ENCODE assay signal across 12 cellular contexts in the genomic region with DNA sequence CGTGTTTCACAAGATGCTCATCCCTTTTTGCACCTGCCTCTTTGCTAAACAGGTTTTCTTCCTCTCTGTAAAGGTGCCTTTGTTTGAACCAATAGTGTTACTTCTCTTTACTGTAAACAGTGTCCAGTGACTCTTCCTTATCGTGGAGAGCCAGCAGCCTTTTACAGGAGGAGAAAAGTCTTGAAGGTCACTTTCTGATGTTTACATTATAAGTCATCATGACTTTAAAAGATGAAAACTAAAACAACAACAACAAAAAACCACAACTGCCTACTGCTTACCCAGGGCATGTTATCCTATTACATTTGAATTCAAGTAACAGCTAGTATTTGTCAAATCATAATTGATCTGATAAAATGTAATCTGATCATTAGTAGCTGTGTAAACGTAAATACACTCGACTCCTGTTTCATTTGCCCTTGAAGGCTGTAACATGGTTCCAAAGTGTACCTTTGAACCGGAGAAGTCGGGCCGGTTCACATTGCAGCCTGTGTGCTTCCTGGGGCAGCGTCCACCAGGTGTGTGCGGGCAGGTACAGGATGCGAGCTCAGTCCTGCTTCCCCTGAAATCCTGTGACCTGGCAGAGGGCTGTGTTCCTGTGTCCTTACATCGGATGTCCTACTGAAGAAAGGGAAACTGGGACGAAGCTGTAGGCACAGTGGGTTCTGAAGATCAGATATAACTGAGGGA.
DNase-seq lines count a peak whose midpoint lies in the region; ATAC-seq and TF ChIP-seq lines count a peak whose summit lies in the region.
"Had no signal": no experiment of that assay in that cellular context is flagged by ENCODE, and none has a peak within 500 bp of the region (broad histone marks: within the 10 kb centered on the region; RNA-seq: fewer than 3 reads in every experiment).

No MANE protein-coding gene starts in this region.

- POLR2A ChIA-PET in WTC11 (lab: Charles Lee), result no interaction called here

- no peak overlapping the region for H3K9ac ChIP-seq in parathyroid adenoma

- no peaks in the 10 kb centered on the region for H3K27me3 ChIP-seq in parathyroid adenoma (ENCODE audit: control insufficient read depth, insufficient read depth, low read length)
- no peaks in the 10 kb centered on the region for H3K27me3 ChIP-seq in vagina

- H3K27ac ChIP-seq in parathyroid adenoma (peak overlapping the region; percentile 87), vagina (no peak overlapping the region)

- TF ChIP-seq POLR2A in vagina (IDR thresholded peaks at IDR 0.05), result no peak

- H3K4me3 ChIP-seq in parathyroid adenoma (ENCODE audit: low read depth, low read length), result peak overlapping the region; percentile 43
- H3K4me3 ChIP-seq in vagina, result no peak overlapping the region
- H3K4me3 ChIP-seq: skin epidermis had no signal

- H3K4me3 Mint-ChIP-seq in WTC11, result no peak overlapping the region
- H3K4me3 Mint-ChIP-seq: activated CD4-positive, alpha-beta T cell treated with anti-CD3 and anti-CD28 coated beads, Interleukin-2, amount 10 ng/mL, durations not matched to agents 7 days and 5 days had no signal

- no peaks in the 10 kb centered on the region; the same call in 1 of the 2 replicates for H3K9me3 Mint-ChIP-seq in WTC11
- H3K9me3 Mint-ChIP-seq: activated CD4-positive, alpha-beta T cell treated with anti-CD3 and anti-CD28 coated beads, Interleukin-2, amount 10 ng/mL, durations not matched to agents 7 days and 5 days had no signal

- DNase-seq in DMS53 treated with DMSO at 0.1 percent for 48 hours (lab: John Stamatoyannopoulos, UW; ENCODE audit: unreplicated experiment) (peak; percentile 90), NCI-H2107 (lab: John Stamatoyannopoulos, UW) (peak; percentile 32), WTC11 (ENCODE audit: low spot score) (no peak), vagina (ENCODE audit: extremely low spot score in 2 of 2) (no peak), islet precursor cell (no peak)
- DNase-seq: activated CD4-positive, alpha-beta T cell treated with anti-CD3 and anti-CD28 coated beads, Interleukin-2, amount 10 ng/mL, durations not matched to agents 7 days and 5 days; activated naive CD4-positive, alpha-beta T cell treated with anti-CD3 and anti-CD28 coated beads, Interleukin-2, amount 50 U/mL, for 16 hours; head of caudate nucleus had no signal

- H2AFZ ChIP-seq in parathyroid adenoma, result peak overlapping the region; percentile 50

- TF ChIP-seq CTCF in WTC11 (IDR thresholded peaks at IDR 0.05) (no peak), parathyroid adenoma (IDR thresholded peaks at IDR 0.05) (no peak), vagina (IDR thresholded peaks at IDR 0.05) (no peak)

- H3K27me3 Mint-ChIP-seq in WTC11 (ENCODE audit: low read depth), result no peaks in the 10 kb centered on the region
- H3K27me3 Mint-ChIP-seq: activated CD4-positive, alpha-beta T cell treated with anti-CD3 and anti-CD28 coated beads, Interleukin-2, amount 10 ng/mL, durations not matched to agents 7 days and 5 days had no signal

- H3K79me2 ChIP-seq in parathyroid adenoma, result no peaks in the 10 kb centered on the region

- H3K36me3 ChIP-seq in parathyroid adenoma (ENCODE audit: control insufficient read depth, insufficient read depth, low read length) (no peaks in the 10 kb centered on the region), vagina (no peaks in the 10 kb centered on the region)

- peak overlapping the region; percentile 45 for H3K4me2 ChIP-seq in parathyroid adenoma (ENCODE audit: low read length)

- H3K27ac Mint-ChIP-seq in WTC11, result peak overlapping the region; percentile 25; the same call in 1 of the 2 replicates
- H3K27ac Mint-ChIP-seq: activated CD4-positive, alpha-beta T cell treated with anti-CD3 and anti-CD28 coated beads, Interleukin-2, amount 10 ng/mL, durations not matched to agents 7 days and 5 days had no signal

- H3K9me3 ChIP-seq in parathyroid adenoma (ENCODE audit: control insufficient read depth, low read length) (no peaks in the 10 kb centered on the region), vagina (no peaks in the 10 kb centered on the region)

- H3K4me1 ChIP-seq in parathyroid adenoma (peaks cover 5% of the 10 kb centered on the region), vagina (peaks cover 24% of the 10 kb centered on the region)

- no peak for ATAC-seq in WTC11
- ATAC-seq in HG02610 (IDR thresholded peaks at IDR 0.05; ENCODE audit: unreplicated experiment), result no peak
- ATAC-seq in HG02981 (IDR thresholded peaks at IDR 0.05; ENCODE audit: unreplicated experiment), result no peak

- peaks cover 6% of the 10 kb centered on the region; the same call in 1 of the 2 replicates for H3K36me3 Mint-ChIP-seq in WTC11

- intact Hi-C loops in vagina (cut with DNase I), result no loop called here

- peaks cover 37% of the 10 kb centered on the region for H3K4me1 Mint-ChIP-seq in WTC11

- CTCF ChIA-PET in WTC11 (lab: Charles Lee), result interaction anchor here (0.8 to 1.6 kb wide), 3 partner anchors 21 to 209 kb away, joined by 4 to 5 read pairs (median 4); no protein-coding TSS in a partner anchor

TF ChIP-seq in WTC11, 78 proteins besides CTCF, POLR2A, EP300 and RAD21 (continues in another document):
- no peak for TF ChIP-seq ZNF423 (CRISPR knock-in tag; IDR thresholded peaks at IDR 0.05)
- TF ChIP-seq, protein P1, sequence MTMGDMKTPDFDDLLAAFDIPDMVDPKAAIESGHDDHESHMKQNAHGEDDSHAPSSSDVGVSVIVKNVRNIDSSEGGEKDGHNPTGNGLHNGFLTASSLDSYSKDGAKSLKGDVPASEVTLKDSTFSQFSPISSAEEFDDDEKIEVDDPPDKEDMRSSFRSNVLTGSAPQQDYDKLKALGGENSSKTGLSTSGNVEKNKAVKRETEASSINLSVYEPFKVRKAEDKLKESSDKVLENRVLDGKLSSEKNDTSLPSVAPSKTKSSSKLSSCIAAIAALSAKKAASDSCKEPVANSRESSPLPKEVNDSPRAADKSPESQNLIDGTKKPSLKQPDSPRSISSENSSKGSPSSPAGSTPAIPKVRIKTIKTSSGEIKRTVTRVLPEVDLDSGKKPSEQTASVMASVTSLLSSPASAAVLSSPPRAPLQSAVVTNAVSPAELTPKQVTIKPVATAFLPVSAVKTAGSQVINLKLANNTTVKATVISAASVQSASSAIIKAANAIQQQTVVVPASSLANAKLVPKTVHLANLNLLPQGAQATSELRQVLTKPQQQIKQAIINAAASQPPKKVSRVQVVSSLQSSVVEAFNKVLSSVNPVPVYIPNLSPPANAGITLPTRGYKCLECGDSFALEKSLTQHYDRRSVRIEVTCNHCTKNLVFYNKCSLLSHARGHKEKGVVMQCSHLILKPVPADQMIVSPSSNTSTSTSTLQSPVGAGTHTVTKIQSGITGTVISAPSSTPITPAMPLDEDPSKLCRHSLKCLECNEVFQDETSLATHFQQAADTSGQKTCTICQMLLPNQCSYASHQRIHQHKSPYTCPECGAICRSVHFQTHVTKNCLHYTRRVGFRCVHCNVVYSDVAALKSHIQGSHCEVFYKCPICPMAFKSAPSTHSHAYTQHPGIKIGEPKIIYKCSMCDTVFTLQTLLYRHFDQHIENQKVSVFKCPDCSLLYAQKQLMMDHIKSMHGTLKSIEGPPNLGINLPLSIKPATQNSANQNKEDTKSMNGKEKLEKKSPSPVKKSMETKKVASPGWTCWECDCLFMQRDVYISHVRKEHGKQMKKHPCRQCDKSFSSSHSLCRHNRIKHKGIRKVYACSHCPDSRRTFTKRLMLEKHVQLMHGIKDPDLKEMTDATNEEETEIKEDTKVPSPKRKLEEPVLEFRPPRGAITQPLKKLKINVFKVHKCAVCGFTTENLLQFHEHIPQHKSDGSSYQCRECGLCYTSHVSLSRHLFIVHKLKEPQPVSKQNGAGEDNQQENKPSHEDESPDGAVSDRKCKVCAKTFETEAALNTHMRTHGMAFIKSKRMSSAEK (CRISPR knock-in tag; IDR thresholded peaks at IDR 0.05; ENCODE audit: borderline replicate concordance), result no peak
- TF ChIP-seq, protein P2, sequence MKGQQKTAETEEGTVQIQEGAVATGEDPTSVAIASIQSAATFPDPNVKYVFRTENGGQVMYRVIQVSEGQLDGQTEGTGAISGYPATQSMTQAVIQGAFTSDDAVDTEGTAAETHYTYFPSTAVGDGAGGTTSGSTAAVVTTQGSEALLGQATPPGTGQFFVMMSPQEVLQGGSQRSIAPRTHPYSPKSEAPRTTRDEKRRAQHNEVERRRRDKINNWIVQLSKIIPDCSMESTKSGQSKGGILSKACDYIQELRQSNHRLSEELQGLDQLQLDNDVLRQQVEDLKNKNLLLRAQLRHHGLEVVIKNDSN (CRISPR knock-in tag; IDR thresholded peaks at IDR 0.05), result no peak
- no peak for TF ChIP-seq MYBL2 (CRISPR knock-in tag; IDR thresholded peaks at IDR 0.05)
- TF ChIP-seq, protein P3, sequence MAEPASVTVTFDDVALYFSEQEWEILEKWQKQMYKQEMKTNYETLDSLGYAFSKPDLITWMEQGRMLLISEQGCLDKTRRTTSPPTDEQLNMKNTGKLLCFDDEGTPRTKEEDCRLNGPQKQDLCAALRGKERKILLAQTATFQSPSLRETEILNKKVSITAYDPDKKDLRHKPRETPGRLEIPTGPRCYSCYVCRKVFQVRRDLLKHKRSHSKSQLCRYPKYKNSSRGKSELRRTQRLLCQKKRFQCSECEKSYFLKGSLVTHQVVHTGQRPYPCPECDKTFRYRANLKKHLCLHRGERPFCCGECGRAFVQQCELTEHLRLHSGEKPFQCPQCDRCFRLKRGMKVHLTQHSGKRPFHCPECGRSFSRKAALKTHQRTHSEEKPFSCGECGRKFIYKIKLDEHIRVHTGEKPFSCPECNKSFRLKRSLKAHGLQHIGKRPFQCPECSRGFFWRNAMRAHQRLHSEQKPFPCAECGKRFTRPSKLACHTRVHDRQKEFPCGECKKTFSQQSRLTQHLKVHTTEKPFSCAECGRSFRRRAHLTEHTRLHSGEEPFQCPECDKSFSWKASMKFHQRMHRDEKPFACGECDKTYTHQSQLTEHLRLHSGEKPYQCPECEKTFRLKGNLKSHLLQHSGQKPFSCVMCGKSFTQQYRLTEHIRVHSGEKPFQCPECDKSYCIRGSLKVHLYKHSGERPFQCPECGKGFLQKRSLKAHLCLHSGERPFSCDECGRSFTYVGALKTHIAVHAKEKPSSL (CRISPR knock-in tag; conservative IDR thresholded peaks at IDR 0.05), result no peak
- TF ChIP-seq SP1 (CRISPR knock-in tag; conservative IDR thresholded peaks at IDR 0.05), result no peak
- no peak for TF ChIP-seq NFE2L1 (CRISPR knock-in tag; IDR thresholded peaks at IDR 0.05)
- TF ChIP-seq ZNF219 (CRISPR knock-in tag; IDR thresholded peaks at IDR 0.05; ENCODE audit: borderline replicate concordance), result no peak
- no peak for TF ChIP-seq ZNF263 (CRISPR knock-in tag; IDR thresholded peaks at IDR 0.05; ENCODE audit: low read depth)
- TF ChIP-seq, protein P4, sequence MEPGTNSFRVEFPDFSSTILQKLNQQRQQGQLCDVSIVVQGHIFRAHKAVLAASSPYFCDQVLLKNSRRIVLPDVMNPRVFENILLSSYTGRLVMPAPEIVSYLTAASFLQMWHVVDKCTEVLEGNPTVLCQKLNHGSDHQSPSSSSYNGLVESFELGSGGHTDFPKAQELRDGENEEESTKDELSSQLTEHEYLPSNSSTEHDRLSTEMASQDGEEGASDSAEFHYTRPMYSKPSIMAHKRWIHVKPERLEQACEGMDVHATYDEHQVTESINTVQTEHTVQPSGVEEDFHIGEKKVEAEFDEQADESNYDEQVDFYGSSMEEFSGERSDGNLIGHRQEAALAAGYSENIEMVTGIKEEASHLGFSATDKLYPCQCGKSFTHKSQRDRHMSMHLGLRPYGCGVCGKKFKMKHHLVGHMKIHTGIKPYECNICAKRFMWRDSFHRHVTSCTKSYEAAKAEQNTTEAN (CRISPR knock-in tag; IDR thresholded peaks at IDR 0.05), result no peak

Comparison
In these comparisons a context has a peak if more than half of its experiments do, and no peak if none do; other contexts are left out.
1. DNase-seq: peak in DMS53 treated with DMSO at 0.1 percent for 48 hours (single experiment) and NCI-H2107 (single experiment); none in WTC11 (single experiment), vagina (0 of 2) and islet precursor cell (single experiment).